ENCODE assay signal across 1 cellular context in genomic region chr3:196988241-196989029, GRCh38.
TF ChIP-seq lines count a peak whose summit lies in the region.

No MANE protein-coding gene starts in this region.

TF ChIP-seq in HepG2, 621 proteins besides CTCF, POLR2A, EP300 and RAD21 (continued from another document and continues in another):
- TF ChIP-seq ZHX2 (IDR thresholded peaks at IDR 0.05; ENCODE audit: low read depth) (0 out of 2 replicates have a peak, but pooled peaks have one; percentile 33), ZHX2 (CRISPR knock-in tag; IDR thresholded peaks at IDR 0.05; ENCODE audit: borderline replicate concordance) (0 out of 2 replicates have a peak, but pooled peaks have one; percentile 42), ATF7-NPFF (CRISPR knock-in tag; IDR thresholded peaks at IDR 0.05; ENCODE audit: low read depth) (peak; percentile 72; the same call in 1 of the 2 replicates), ZNF629 (CRISPR knock-in tag; conservative IDR thresholded peaks at IDR 0.05) (peak; percentile 90), NCOA1 (CRISPR knock-in tag; IDR thresholded peaks at IDR 0.05) (peak; percentile 74; the same call in 1 of the 2 replicates), HOXD1 (CRISPR knock-in tag; IDR thresholded peaks at IDR 0.05) (peak; percentile 49; the same call in 1 of the 2 replicates), ZNF468 (CRISPR knock-in tag; IDR thresholded peaks at IDR 0.05) (no peak), NPAS2 (CRISPR knock-in tag; IDR thresholded peaks at IDR 0.05; ENCODE audit: borderline replicate concordance) (no peak), ZNF891 (CRISPR knock-in tag; IDR thresholded peaks at IDR 0.05) (no peak; the same call in 1 of the 2 replicates), ZNF770 (CRISPR knock-in tag; IDR thresholded peaks at IDR 0.05) (peak; percentile 57; the same call in 1 of the 2 replicates), RFX3 (CRISPR knock-in tag; IDR thresholded peaks at IDR 0.05) (no peak), ZNF280B (CRISPR knock-in tag; IDR thresholded peaks at IDR 0.05; ENCODE audit: borderline replicate concordance) (no peak), SNAPC4 (CRISPR knock-in tag; IDR thresholded peaks at IDR 0.05) (no peak), TAF15 (IDR thresholded peaks at IDR 0.05; ENCODE audit: low read depth, low read length, poor library complexity, severe bottlenecking) (no peak), NFKB2 (CRISPR knock-in tag; IDR thresholded peaks at IDR 0.05; ENCODE audit: borderline replicate concordance) (peak; percentile 56; the same call in 1 of the 2 replicates), PRDM10 (CRISPR knock-in tag; IDR thresholded peaks at IDR 0.05; ENCODE audit: low read depth) (peak; percentile 47; the same call in 1 of the 2 replicates), TGIF2 (CRISPR knock-in tag; IDR thresholded peaks at IDR 0.05) (no peak), FOXK1 (CRISPR knock-in tag; IDR thresholded peaks at IDR 0.05; ENCODE audit: borderline replicate concordance, low read depth) (peak; percentile 15; the same call in 1 of the 2 replicates), TCF7 (IDR thresholded peaks at IDR 0.05; ENCODE audit: low read depth) (no peak), THRA (CRISPR knock-in tag; IDR thresholded peaks at IDR 0.05; ENCODE audit: borderline replicate concordance) (no peak), SIN3A (IDR thresholded peaks at IDR 0.05; ENCODE audit: borderline replicate concordance, low read depth, low read length) (peak; percentile 37; the same call in 1 of the 2 replicates), ARNT (IDR thresholded peaks at IDR 0.05) (no peak), TFDP1 (CRISPR knock-in tag; IDR thresholded peaks at IDR 0.05; ENCODE audit: borderline replicate concordance) (peak; percentile 34; the same call in 1 of the 2 replicates), ZNF230 (CRISPR knock-in tag; IDR thresholded peaks at IDR 0.05) (no peak), TBX3 (IDR thresholded peaks at IDR 0.05; ENCODE audit: borderline replicate concordance) (no peak), KLF9 (CRISPR knock-in tag; IDR thresholded peaks at IDR 0.05; ENCODE audit: low read depth) (no peak), BCL6 (CRISPR knock-in tag; IDR thresholded peaks at IDR 0.05) (peak; percentile 80), ZNF878 (CRISPR knock-in tag; IDR thresholded peaks at IDR 0.05) (no peak; the same call in 1 of the 2 replicates), ZBTB7B (CRISPR knock-in tag; IDR thresholded peaks at IDR 0.05) (peak; percentile 89), NCOR1 (IDR thresholded peaks at IDR 0.05; ENCODE audit: borderline replicate concordance, low read length) (peak; percentile 56; the same call in 1 of the 2 replicates), ZNF614 (CRISPR knock-in tag; IDR thresholded peaks at IDR 0.05; ENCODE audit: borderline replicate concordance) (peak; percentile 66; the same call in 1 of the 2 replicates), LCORL (IDR thresholded peaks at IDR 0.05) (no peak), LCORL (CRISPR knock-in tag; IDR thresholded peaks at IDR 0.05) (peak; percentile 79), ZNF710 (CRISPR knock-in tag; IDR thresholded peaks at IDR 0.05; ENCODE audit: borderline replicate concordance) (peak; percentile 82)
